In genomic region chr18:57409650-57410049, GRCh38 we compare ENCODE assay signal across 10 cellular contexts. TPM values are rescaled to one million over a fixed set of nuclear protein-coding genes. Genes with fewer than 3 reads are reported as not detected.
"Had no signal": no experiment of that assay in that cellular context is flagged by ENCODE, and none has a peak within 500 bp of the region (broad histone marks: within the 10 kb centered on the region; RNA-seq: fewer than 3 reads in every experiment).

No MANE protein-coding gene starts in this region.

- FAIRE-seq: HTR-8/SVneo, K562 had no signal

- H3K9ac ChIP-seq: KMS-11 had no signal

- H3K4me3 ChIP-seq: K562 had no signal

- H3K4me2 ChIP-seq: KMS-11 had no signal

- DNase-seq: IMR-90, KBM-7, KG1 had no signal

- ATAC-seq: K562 had no signal

- H3K27ac ChIP-seq: HL-60, KMS-11 had no signal

RNA-seq across cellular contexts. Expression of gene ONECUT2, which starts 25.5 kb away (rescaled TPM):
- polyA plus RNA-seq: IgD-negative memory B cell had no signal

RNA-seq across cellular contexts. Expression of gene ST8SIA3, which starts 57.3 kb away (rescaled TPM):
- total RNA-seq: HT-29, HT1080, IMR-90, K562 had no signal
- polyA plus RNA-seq: IgD-negative memory B cell, IMR-90, K562 had no signal
